In the genomic region with DNA sequence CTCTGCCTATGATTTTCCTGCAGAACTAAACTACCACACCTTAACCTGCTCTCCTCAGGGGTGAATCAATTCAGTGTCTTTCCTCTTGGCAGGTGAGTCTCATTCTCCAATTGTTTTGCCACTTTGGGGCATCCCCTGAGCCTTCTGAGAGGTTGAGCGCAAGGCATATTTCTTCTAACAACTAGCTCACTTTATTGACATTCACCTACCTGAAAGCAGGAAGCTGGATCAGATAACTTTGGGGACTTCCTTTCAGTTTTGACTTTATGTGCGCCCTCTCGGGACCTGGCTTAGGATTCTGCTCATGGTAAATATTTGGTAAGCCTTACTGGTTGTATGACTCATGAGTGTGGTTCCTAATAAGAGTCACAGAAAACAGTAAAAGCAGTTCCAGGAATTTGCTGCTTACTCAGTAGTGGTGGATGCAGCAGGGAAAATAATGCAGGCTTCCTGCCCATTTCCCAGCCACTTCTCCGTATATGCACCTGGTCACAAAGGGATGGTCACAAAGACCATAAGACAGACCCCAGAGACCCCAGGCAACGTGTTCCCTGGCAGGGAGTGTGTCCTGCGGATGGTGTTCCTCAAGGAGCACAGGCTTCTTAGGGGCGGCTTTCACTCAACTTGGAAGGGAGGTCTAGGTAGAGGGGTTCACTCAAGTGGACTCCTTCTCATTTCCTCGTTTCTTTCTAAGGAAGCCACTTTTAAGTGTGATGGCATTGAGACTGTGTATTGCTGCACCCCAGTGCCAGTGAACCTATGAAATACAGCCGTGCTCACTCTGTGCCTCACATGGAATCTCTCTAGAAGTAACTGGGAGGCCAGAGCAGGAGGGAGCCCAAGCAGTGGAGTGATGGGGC, we compare ENCODE assay signal across 8 cellular contexts. TPM values are rescaled to one million over a fixed set of nuclear protein-coding genes. Genes with fewer than 3 reads are reported as not detected.
DNase-seq lines count a peak whose midpoint lies in the region; ATAC-seq, FAIRE-seq and TF ChIP-seq lines count a peak whose summit lies in the region.

No MANE protein-coding gene starts in this region.

- DNase-seq in MG63 (peak; percentile 45), astrocyte (ENCODE audit: low read depth) (peak; percentile 87), skeletal muscle cell (ENCODE audit: low read depth) (peak; percentile 36), NCI-H345 treated with DMSO at 0.1 percent for 48 hours (lab: John Stamatoyannopoulos, UW; ENCODE audit: unreplicated experiment) (no peak), NCI-H128 (lab: John Stamatoyannopoulos, UW; ENCODE audit: unreplicated experiment) (no peak), NCI-H146 treated with DMSO at 0.1 percent for 48 hours (lab: John Stamatoyannopoulos, UW; ENCODE audit: unreplicated experiment) (no peak)

- H3K27me3 ChIP-seq in MG63 (no peaks in the 10 kb centered on the region), astrocyte (ENCODE audit: insufficient read depth, low read length) (no peaks in the 10 kb centered on the region)

- peak; percentile 45 for FAIRE-seq in astrocyte (lab: Jason Lieb, UNC)

- ATAC-seq in GM18907 (IDR thresholded peaks at IDR 0.05; ENCODE audit: unreplicated experiment) (peak; percentile 65), HG02938 (IDR thresholded peaks at IDR 0.05; ENCODE audit: unreplicated experiment) (no peak)

- peaks cover 15% of the 10 kb centered on the region for H3K4me1 Mint-ChIP-seq in astrocyte (ENCODE audit: low read depth, unreplicated experiment)

- TF ChIP-seq CTCF in astrocyte (IDR thresholded peaks at IDR 0.05; ENCODE audit: insufficient read depth, low read depth, low read length) = no peak

- no peak overlapping the region for H2AFZ ChIP-seq in astrocyte (ENCODE audit: low read depth, low read length)

- H3K36me3 ChIP-seq in MG63 (no peaks in the 10 kb centered on the region), astrocyte (ENCODE audit: insufficient read depth, low read length) (no peaks in the 10 kb centered on the region)

- peaks cover 7% of the 10 kb centered on the region for H3K36me3 Mint-ChIP-seq in astrocyte (ENCODE audit: low read depth, unreplicated experiment)

- H3K27ac Mint-ChIP-seq in astrocyte (ENCODE audit: unreplicated experiment) = no peak overlapping the region

- H3K27ac ChIP-seq in astrocyte (ENCODE audit: low read depth, low read length) = peak overlapping the region; percentile 42

- H4K20me1 ChIP-seq in astrocyte (ENCODE audit: insufficient read depth, low read length) = no peaks in the 10 kb centered on the region

- peaks cover 11% of the 10 kb centered on the region for H3K4me1 ChIP-seq in astrocyte (ENCODE audit: insufficient read depth, low read length)

- peak overlapping the region; percentile 65 for H3K4me2 ChIP-seq in astrocyte (ENCODE audit: low read length)

- peak overlapping the region; percentile 15 for H3K9ac ChIP-seq in astrocyte (ENCODE audit: low read length)

- no peak overlapping the region for H3K4me3 Mint-ChIP-seq in astrocyte (ENCODE audit: unreplicated experiment)

- H3K9me3 Mint-ChIP-seq in astrocyte (ENCODE audit: unreplicated experiment) = peaks cover 2% of the 10 kb centered on the region

- H3K4me3 ChIP-seq in MG63 (no peak overlapping the region; the same call in 1 of the 2 replicates), astrocyte (ENCODE audit: insufficient read depth, low read depth, low read length) (no peak overlapping the region), skeletal muscle cell (ENCODE audit: low read depth, low read length) (no peak overlapping the region)

- H3K79me2 ChIP-seq in astrocyte (ENCODE audit: insufficient read depth, low read length) = no peaks in the 10 kb centered on the region

- H3K9me3 ChIP-seq in MG63 (0 out of 2 replicates have a peak, but pooled peaks cover 2% of the 10 kb centered on the region), astrocyte (ENCODE audit: insufficient read depth, low read depth, low read length) (no peaks in the 10 kb centered on the region)

- H3K27me3 Mint-ChIP-seq in astrocyte (ENCODE audit: low read depth, unreplicated experiment) = no peaks in the 10 kb centered on the region

RNA-seq across cellular contexts. Expression of a gene that starts 22.0 kb away (rescaled TPM):
- total RNA-seq in MG63 (2014; rRNA removed; shearing (Covaris generic); ENCODE audit: low replicate concordance) = 2.3 and 3.2 TPM in 2 replicates
- 1.9 and 2.5 TPM in 2 replicates for total RNA-seq in astrocyte

Comparison
In these comparisons a context has a peak if more than half of its experiments do, and no peak if none do; other contexts are left out.
1. DNase-seq: peak in MG63 (single experiment), astrocyte (single experiment) and skeletal muscle cell (single experiment); none in NCI-H345 treated with DMSO at 0.1 percent for 48 hours (single experiment), NCI-H128 (single experiment) and NCI-H146 treated with DMSO at 0.1 percent for 48 hours (single experiment).